ENCODE assay signal across 15 cellular contexts in genomic region chr1:221886311-221887090, GRCh38.
A peak's percentile ranks its signal among the peaks of the same experiment; 100 is the strongest.
DNase-seq lines count a peak whose midpoint lies in the region; TF ChIP-seq lines count a peak whose summit lies in the region.
"Had no signal": no experiment of that assay in that cellular context is flagged by ENCODE, and none has a peak within 500 bp of the region (broad histone marks: within the 10 kb centered on the region; RNA-seq: fewer than 3 reads in every experiment).

No MANE protein-coding gene starts in this region.

- H4K20me1 ChIP-seq in GM23248 (ENCODE audit: insufficient read depth) (no peaks in the 10 kb centered on the region), SK-N-SH (ENCODE audit: insufficient read depth) (no peaks in the 10 kb centered on the region)

- no peak for TF ChIP-seq EP300 in SK-N-SH (IDR thresholded peaks at IDR 0.05; ENCODE audit: borderline replicate concordance in 1 of 2, low read depth in 1 of 2, low read length in 1 of 2)

- no peaks in the 10 kb centered on the region for H3K4me1 Mint-ChIP-seq in type B pancreatic cell (ENCODE audit: unreplicated experiment)

- peak overlapping the region; percentile 72 for H3K27ac ChIP-seq in GM23248
- 0 out of 4 replicates have a peak overlapping the region, but pooled peaks of 1 of the 2 experiments have one; percentile 7 for H3K27ac ChIP-seq in SK-N-SH (ENCODE audit: low read depth in 2 of 2, low read length in 1 of 2)
- no peak overlapping the region for H3K27ac ChIP-seq in dorsolateral prefrontal cortex
- H3K27ac ChIP-seq: brain microvascular endothelial cell, WERI-Rb-1 had no signal

- 42 to 44% methylated on average over 4 of the region's 4 CpGs for WGBS in GM23248 (ENCODE audit: low coverage in 1 of 2, low lambda C conversion rate in 2 of 2, missing lambda C conversion rate in 2 of 2), 2 experiments
- 67% methylated on average over 4 of the region's 4 CpGs for WGBS in SK-N-SH (ENCODE audit: low lambda C conversion rate)

- no peak overlapping the region for H3K4me3 Mint-ChIP-seq in type B pancreatic cell
- H3K4me3 Mint-ChIP-seq: activated CD8-positive, alpha-beta memory T cell treated with anti-CD3 and anti-CD28 coated beads, Interleukin-2, amount 10 ng/mL, durations not matched to agents 7 days and 5 days had no signal

- no peaks in the 10 kb centered on the region for H3K36me3 ChIP-seq in GM23248 (ENCODE audit: low read depth)
- no peaks in the 10 kb centered on the region for H3K36me3 ChIP-seq in SK-N-SH (replicated peaks in 1 of 2; ENCODE audit: control insufficient read depth in 1 of 2, insufficient read depth in 2 of 2, low read length in 1 of 2)
- H3K36me3 ChIP-seq: brain microvascular endothelial cell, WERI-Rb-1 had no signal

- H3F3A ChIP-seq in GM23248 (ENCODE audit: insufficient read depth) (peaks cover 23% of the 10 kb centered on the region; the same call in 1 of the 2 replicates), SK-N-SH (replicated peaks; ENCODE audit: insufficient read depth) (no peaks in the 10 kb centered on the region)

- H3K9me2 ChIP-seq in GM23248 (ENCODE audit: insufficient read depth) (no peaks in the 10 kb centered on the region), SK-N-SH (no peaks in the 10 kb centered on the region)

- H3K79me2 ChIP-seq in GM23248 (ENCODE audit: insufficient read depth) (no peaks in the 10 kb centered on the region), SK-N-SH (ENCODE audit: insufficient read depth) (no peaks in the 10 kb centered on the region)

- H3K27me3 ChIP-seq in GM23248 (replicated peaks; ENCODE audit: insufficient read depth) (no peaks in the 10 kb centered on the region), SK-N-SH (ENCODE audit: insufficient read depth) (no peaks in the 10 kb centered on the region), dorsolateral prefrontal cortex (peaks cover 0 to 4% (median 0%) of the 10 kb centered on the region in 45 donors)
- H3K27me3 ChIP-seq: brain microvascular endothelial cell had no signal

- H3K9me3 ChIP-seq in GM23248 (ENCODE audit: low read depth) (no peaks in the 10 kb centered on the region), SK-N-SH (no peaks in the 10 kb centered on the region)

- TF ChIP-seq RAD21 in SK-N-SH (IDR thresholded peaks at IDR 0.05; ENCODE audit: low read length), result no peak

- peak; percentile 75 for DNase-seq in GM23248
- DNase-seq in SK-N-SH, result no peak
- peak; percentile 29 for DNase-seq in fibroblast of the aortic adventitia (ENCODE audit: low read depth)
- no peak for DNase-seq in type B pancreatic cell (ENCODE audit: extremely low spot score, unreplicated experiment)
- no peak for DNase-seq in dorsolateral prefrontal cortex
- DNase-seq in NCI-H2171 treated with DMSO at 0.1 percent for 48 hours (lab: John Stamatoyannopoulos, UW), result no peak
- DNase-seq in NCI-H1930 (lab: John Stamatoyannopoulos, UW), result no peak
- DNase-seq: activated CD8-positive, alpha-beta memory T cell treated with anti-CD3 and anti-CD28 coated beads, Interleukin-2, amount 10 ng/mL, durations not matched to agents 7 days and 5 days; activated naive CD4-positive, alpha-beta T cell; effector memory CD4-positive, alpha-beta T cell; glutamatergic neuron; MV-4-11; NCI-H2227 treated with DMSO at 0.1 percent for 48 hours had no signal

- in situ Hi-C loops in GM23248 (cut with MboI), result no loop called here

- peak overlapping the region; percentile 38 for H3K4me3 ChIP-seq in GM23248
- no peak overlapping the region for H3K4me3 ChIP-seq in SK-N-SH (ENCODE audit: low read depth in 2 of 2, low read length in 1 of 2)
- H3K4me3 ChIP-seq in fibroblast of the aortic adventitia (ENCODE audit: low read depth, low read length), result no peak overlapping the region
- H3K4me3 ChIP-seq in dorsolateral prefrontal cortex, result no peak overlapping the region

- POLR2A ChIA-PET in SK-N-SH (lab: Yijun Ruan, JAX), result no interaction called here

- peak overlapping the region; percentile 70 for H3K4me2 ChIP-seq in GM23248 (ENCODE audit: unreplicated experiment)
- H3K4me2 ChIP-seq in SK-N-SH, result peak overlapping the region; percentile 15; the same call in 1 of the 2 replicates

- peaks cover 25% of the 10 kb centered on the region for H3K4me1 ChIP-seq in GM23248 (ENCODE audit: insufficient read depth)
- peaks cover 4 to 8% of the 10 kb centered on the region in 2 experiments; a peak in 2 of 4 replicates for H3K4me1 ChIP-seq in SK-N-SH (ENCODE audit: control insufficient read depth in 1 of 2, insufficient read depth in 2 of 2, low read depth in 1 of 2, low read length in 1 of 2)

- H2AFZ ChIP-seq in GM23248, result no peak overlapping the region; the same call in 1 of the 2 replicates
- H2AFZ ChIP-seq in SK-N-SH (ENCODE audit: low read depth), result no peak overlapping the region

- CTCF ChIA-PET in SK-N-SH (lab: Yijun Ruan, JAX), result no interaction called here

- peak overlapping the region; percentile 64 for H3K27ac Mint-ChIP-seq in type B pancreatic cell
- H3K27ac Mint-ChIP-seq: activated CD8-positive, alpha-beta memory T cell treated with anti-CD3 and anti-CD28 coated beads, Interleukin-2, amount 10 ng/mL, durations not matched to agents 7 days and 5 days had no signal

- intact Hi-C loops in dorsolateral prefrontal cortex (cut with DNase I), result no loop called here

- H3K9me3 Mint-ChIP-seq in type B pancreatic cell, result no peaks in the 10 kb centered on the region

- H3K9ac ChIP-seq in GM23248 (peak overlapping the region; percentile 62), SK-N-SH (no peak overlapping the region)

- no peaks in the 10 kb centered on the region for H3K36me3 Mint-ChIP-seq in type B pancreatic cell
- H3K36me3 Mint-ChIP-seq: activated CD8-positive, alpha-beta memory T cell treated with anti-CD3 and anti-CD28 coated beads, Interleukin-2, amount 10 ng/mL, durations not matched to agents 7 days and 5 days had no signal

- peaks cover 3% of the 10 kb centered on the region for H3K27me3 Mint-ChIP-seq in type B pancreatic cell

- TF ChIP-seq CTCF in SK-N-SH (IDR thresholded peaks at IDR 0.05), result no peak
- no peak for TF ChIP-seq CTCF in fibroblast of the aortic adventitia (IDR thresholded peaks at IDR 0.05; ENCODE audit: insufficient read depth, low read length)
- no peak for TF ChIP-seq CTCF in type B pancreatic cell (conservative IDR thresholded peaks at IDR 0.05)
- TF ChIP-seq CTCF in dorsolateral prefrontal cortex (IDR thresholded peaks at IDR 0.05 in 54 of 56, conservative IDR thresholded peaks at IDR 0.05 in 2 of 56; ENCODE audit: low read depth in 1 of 56, partially characterized antibody in 56 of 56), result no peak

TF ChIP-seq in SK-N-SH, 30 proteins besides CTCF, POLR2A, EP300 and RAD21:
- TF ChIP-seq POLR2AphosphoS5 (IDR thresholded peaks at IDR 0.05; ENCODE audit: low read depth, low read length), result no peak
- TF ChIP-seq TCF12 (IDR thresholded peaks at IDR 0.05), result no peak
- no peak for TF ChIP-seq FOXM1 (IDR thresholded peaks at IDR 0.05; ENCODE audit: low read depth)
- TF ChIP-seq RXRA (IDR thresholded peaks at IDR 0.05; ENCODE audit: borderline replicate concordance, low read depth), result no peak
- TF ChIP-seq CHD2 (IDR thresholded peaks at IDR 0.05; ENCODE audit: low read length, partially characterized antibody), result no peak
- no peak for TF ChIP-seq MEF2A (IDR thresholded peaks at IDR 0.05; ENCODE audit: borderline replicate concordance, low read depth)
- TF ChIP-seq FOSL2 (IDR thresholded peaks at IDR 0.05; ENCODE audit: borderline replicate concordance, low read depth), result no peak

Comparison
In these comparisons a context has a peak if more than half of its experiments do, and no peak if none do; other contexts are left out.
1. DNase-seq: peak in GM23248 (single experiment) and fibroblast of the aortic adventitia (single experiment); none in SK-N-SH (single experiment), type B pancreatic cell (single experiment), dorsolateral prefrontal cortex (0 of 10), NCI-H2171 treated with DMSO at 0.1 percent for 48 hours (single experiment) and NCI-H1930 (0 of 2).